13 cellular contexts compared by ENCODE assay signal in genomic region chr19:45403272-45403671, GRCh38. TPM values are rescaled to one million over a fixed set of nuclear protein-coding genes. Genes with fewer than 3 reads are reported as not detected.
A peak's percentile ranks its signal among the peaks of the same experiment; 100 is the strongest.
DNase-seq lines count a peak whose midpoint lies in the region; ATAC-seq and TF ChIP-seq lines count a peak whose summit lies in the region.
"Had no signal": no experiment of that assay in that cellular context is flagged by ENCODE, and none has a peak within 500 bp of the region (broad histone marks: within the 10 kb centered on the region; RNA-seq: fewer than 3 reads in every experiment).

No MANE protein-coding gene starts in this region.

- intact Hi-C loops in adrenal gland (cut with DNase I) (no loop called here), right cardiac atrium (cut with DNase I) (no loop called here)
- intact Hi-C loops in activated CD4-positive, alpha-beta T cell treated with anti-CD3 and anti-CD28 coated beads for 36 hours (cut with DNase I, micrococcal nuclease) = loop anchor here in 1 of 2 experiments (10.0 kb wide), 1 partner anchor 242 kb away; no protein-coding TSS in a partner anchor

- peaks cover 26% of the 10 kb centered on the region for H3K4me1 Mint-ChIP-seq in GM23338
- H3K4me1 Mint-ChIP-seq in activated CD4-positive, alpha-beta T cell treated with anti-CD3 and anti-CD28 coated beads for 36 hours = peaks cover 31% of the 10 kb centered on the region

- no peak overlapping the region for H2AFZ ChIP-seq in GM23338
- no peak overlapping the region for H2AFZ ChIP-seq in smooth muscle cell (ENCODE audit: low read depth)

- H3K27ac ChIP-seq in GM23338 (ENCODE audit: low read depth) = no peak overlapping the region
- H3K27ac ChIP-seq in adrenal gland = peak overlapping the region in 3 of 5 donors; percentile 78 to 94 (median 94)
- H3K27ac ChIP-seq in right cardiac atrium (ENCODE audit: low read length) = peak overlapping the region; percentile 74
- H3K27ac ChIP-seq in smooth muscle cell (ENCODE audit: low read depth) = peak overlapping the region; percentile 98

- peak overlapping the region; percentile 99 for H3K4me2 ChIP-seq in GM23338
- H3K4me2 ChIP-seq in smooth muscle cell = peak overlapping the region; percentile 90

- in situ Hi-C loops in HAP-1 (cut with MboI; ENCODE audit: low sequenced_read_pairs) = no loop called here

- no peak overlapping the region for H3K27ac Mint-ChIP-seq in GM23338
- H3K27ac Mint-ChIP-seq in activated CD4-positive, alpha-beta T cell treated with anti-CD3 and anti-CD28 coated beads for 36 hours = no peak overlapping the region
- H3K27ac Mint-ChIP-seq: naive thymus-derived CD8-positive, alpha-beta T cell had no signal

- CTCF ChIA-PET in activated CD4-positive, alpha-beta T cell treated with anti-CD3 and anti-CD28 coated beads for 36 hours (lab: Charles Lee) = interaction anchor here (1.0 to 3.4 kb wide), 7 partner anchors 9 to 155 kb away, joined by 3 to 17 read pairs (median 4); no protein-coding TSS in a partner anchor

- H3K36me3 ChIP-seq in GM23338 (ENCODE audit: insufficient read depth) (no peaks in the 10 kb centered on the region), adrenal gland (replicated peaks in 1 of 2) (no peaks in the 10 kb centered on the region), smooth muscle cell (ENCODE audit: low read depth) (no peaks in the 10 kb centered on the region), HAP-1 (replicated peaks) (peaks cover 8% of the 10 kb centered on the region)

- H3K9me2 ChIP-seq in GM23338 (ENCODE audit: insufficient read depth) = no peaks in the 10 kb centered on the region

- DNase-seq in GM23338 (ENCODE audit: low spot score) (no peak), adrenal gland (peak in 2 of 7 donors; percentile 45 to 51), right cardiac atrium (no peak), smooth muscle cell (lab: John Stamatoyannopoulos, UW; ENCODE audit: unreplicated experiment) (no peak), NCI-H226 (no peak), HAP-1 (ENCODE audit: low spot score in 2 of 2) (no peak)
- DNase-seq in activated CD4-positive, alpha-beta T cell treated with anti-CD3 and anti-CD28 coated beads for 36 hours = no peak
- DNase-seq: effector CD4-positive, alpha-beta T cell; naive thymus-derived CD8-positive, alpha-beta T cell; NCI-H2081 treated with DMSO at 0.1 percent for 48 hours; stimulated activated CD8-positive, alpha-beta memory T cell treated with anti-CD3 and anti-CD28 coated beads, Interleukin-4, amount 100 ng/mL, for 48 hours had no signal

- POLR2A ChIA-PET in activated CD4-positive, alpha-beta T cell treated with anti-CD3 and anti-CD28 coated beads for 36 hours (lab: Charles Lee) = no interaction called here

- H4K20me1 ChIP-seq in GM23338 (replicated peaks; ENCODE audit: insufficient read depth) (peaks cover 18% of the 10 kb centered on the region; the same call in 1 of the 2 replicates), smooth muscle cell (ENCODE audit: low read depth) (peaks cover 52% of the 10 kb centered on the region)

- peaks cover 25% of the 10 kb centered on the region; the same call in 1 of the 2 replicates for H3F3A ChIP-seq in GM23338 (replicated peaks; ENCODE audit: low read depth)
- peaks cover 4% of the 10 kb centered on the region for H3F3A ChIP-seq in smooth muscle cell (ENCODE audit: low read depth)

- peaks cover 13% of the 10 kb centered on the region for H3K79me2 ChIP-seq in GM23338 (replicated peaks; ENCODE audit: insufficient read depth)
- no peaks in the 10 kb centered on the region for H3K79me2 ChIP-seq in smooth muscle cell (ENCODE audit: low read depth)

- 39 to 61% (median 45%) methylated on average over 4 of the region's 4 CpGs for WGBS in adrenal gland, 4 donors
- WGBS in right cardiac atrium = 40% methylated on average over 4 of the region's 4 CpGs
- WGBS in smooth muscle cell (ENCODE audit: low lambda C conversion rate) = 43% methylated on average over 4 of the region's 4 CpGs

- peaks cover 38% of the 10 kb centered on the region for H3K27me3 Mint-ChIP-seq in GM23338 (ENCODE audit: insufficient read depth, low read depth, poor library complexity)
- H3K27me3 Mint-ChIP-seq in activated CD4-positive, alpha-beta T cell treated with anti-CD3 and anti-CD28 coated beads for 36 hours = peaks cover 34% of the 10 kb centered on the region

- H3K9me3 Mint-ChIP-seq in GM23338 = no peaks in the 10 kb centered on the region
- H3K9me3 Mint-ChIP-seq in activated CD4-positive, alpha-beta T cell treated with anti-CD3 and anti-CD28 coated beads for 36 hours (ENCODE audit: low read depth) = no peaks in the 10 kb centered on the region
- H3K9me3 Mint-ChIP-seq: IgD-negative memory B cell had no signal

- H3K4me1 ChIP-seq in GM23338 (ENCODE audit: insufficient read depth) (peaks cover 24% of the 10 kb centered on the region), adrenal gland (replicated peaks in 1 of 2) (peaks cover 24 to 37% of the 10 kb centered on the region in 2 donors), right cardiac atrium (ENCODE audit: control insufficient read depth, insufficient read depth, low read length) (no peaks in the 10 kb centered on the region), smooth muscle cell (ENCODE audit: low read depth) (peaks cover 16% of the 10 kb centered on the region), HAP-1 (peaks cover 40% of the 10 kb centered on the region)

- H3K27me3 ChIP-seq in GM23338 (ENCODE audit: insufficient read depth) (peaks cover 38% of the 10 kb centered on the region), adrenal gland (no peaks in the 10 kb centered on the region), right cardiac atrium (ENCODE audit: control insufficient read depth, insufficient read depth) (no peaks in the 10 kb centered on the region), smooth muscle cell (ENCODE audit: low read depth) (no peaks in the 10 kb centered on the region), HAP-1 (ENCODE audit: low read depth) (no peaks in the 10 kb centered on the region)

- TF ChIP-seq CTCF in GM23338 (conservative IDR thresholded peaks at IDR 0.05; ENCODE audit: low read depth in 2 of 2) = no peak
- no peak for TF ChIP-seq CTCF in adrenal gland (IDR thresholded peaks at IDR 0.05)
- TF ChIP-seq CTCF in smooth muscle cell (IDR thresholded peaks at IDR 0.05; ENCODE audit: borderline replicate concordance, insufficient read depth, poor library complexity, severe bottlenecking) = no peak

- H3K9me3 ChIP-seq in adrenal gland (replicated peaks in 1 of 3) = no peaks in the 10 kb centered on the region
- H3K9me3 ChIP-seq in right cardiac atrium (ENCODE audit: control insufficient read depth, low read length) = no peaks in the 10 kb centered on the region
- H3K9me3 ChIP-seq in smooth muscle cell (replicated peaks; ENCODE audit: low read depth) = no peaks in the 10 kb centered on the region
- no peaks in the 10 kb centered on the region for H3K9me3 ChIP-seq in HAP-1

- H3K9ac ChIP-seq in smooth muscle cell (ENCODE audit: low read depth) = no peak overlapping the region

- peak overlapping the region; percentile 88 for H3K4me3 ChIP-seq in GM23338
- peak overlapping the region in 1 of 4 donors; percentile 65 for H3K4me3 ChIP-seq in adrenal gland
- H3K4me3 ChIP-seq in right cardiac atrium (ENCODE audit: low read length) = no peak overlapping the region
- H3K4me3 ChIP-seq in smooth muscle cell = peak overlapping the region; percentile 63
- no peak overlapping the region for H3K4me3 ChIP-seq in HAP-1

- no peak for TF ChIP-seq POLR2A in adrenal gland (IDR thresholded peaks at IDR 0.05)

- peak overlapping the region; percentile 97 for H3K4me3 Mint-ChIP-seq in GM23338
- no peak overlapping the region for H3K4me3 Mint-ChIP-seq in activated CD4-positive, alpha-beta T cell treated with anti-CD3 and anti-CD28 coated beads for 36 hours

- ATAC-seq in GM23338 (no peak), right cardiac atrium (no peak), GM21576 (IDR thresholded peaks at IDR 0.05; ENCODE audit: unreplicated experiment) (no peak)
- no peak for ATAC-seq in activated CD4-positive, alpha-beta T cell treated with anti-CD3 and anti-CD28 coated beads for 36 hours
- ATAC-seq: naive thymus-derived CD8-positive, alpha-beta T cell had no signal

- peaks cover 6% of the 10 kb centered on the region for H3K36me3 Mint-ChIP-seq in GM23338 (ENCODE audit: low read depth)
- H3K36me3 Mint-ChIP-seq in activated CD4-positive, alpha-beta T cell treated with anti-CD3 and anti-CD28 coated beads for 36 hours (ENCODE audit: low read depth) = peaks cover 3% of the 10 kb centered on the region
- H3K36me3 Mint-ChIP-seq: IgD-negative memory B cell had no signal

RNA-seq across cellular contexts. Expression of gene PPP1R13L, which starts 1.6 kb away (rescaled TPM):
- 9.6 and 11.3 TPM in 2 replicates for total RNA-seq in GM23338 (2014; rRNA removed; shearing (Covaris generic))
- 12.9 and 15.5 TPM in 2 replicates for polyA plus RNA-seq in GM23338 (2016; fragmentation: Nextera tagmentation; extraction: Ambion mirVana)
- 10 to 100 TPM; 11.0 to 55.7 (median 37.1) TPM for total RNA-seq in adrenal gland
- 10 to 100 TPM; 11.9 to 95.2 (median 35.2) TPM for polyA plus RNA-seq in adrenal gland
- 100 to 1,000 TPM; 131 to 161 (median 150) TPM for total RNA-seq in right cardiac atrium
- 100 TPM for polyA plus RNA-seq in right cardiac atrium
- 26.3 and 66.4 TPM in 2 replicates for total RNA-seq in smooth muscle cell
- polyA plus RNA-seq in smooth muscle cell = 28.1 and 77.1 TPM in 2 replicates
- total RNA-seq in activated CD4-positive, alpha-beta T cell treated with anti-CD3 and anti-CD28 coated beads for 36 hours = 10 to 100 TPM; 15.2 to 17.8 TPM

RNA-seq across cellular contexts. Expression of gene POLR1G, which starts 3.2 kb away (rescaled TPM):
- total RNA-seq in GM23338 (2014; rRNA removed; shearing (Covaris generic)) = 33.0 and 34.1 TPM in 2 replicates
- 85.9 and 91.1 TPM in 2 replicates for polyA plus RNA-seq in GM23338 (2016; fragmentation: Nextera tagmentation; extraction: Ambion mirVana)
- 1 to 10 TPM; 3.6 to 9.2 (median 6.7) TPM for total RNA-seq in adrenal gland
- polyA plus RNA-seq in adrenal gland = 10 to 100 TPM in 1 of 3 donors, 1 to 10 TPM in 2; 3.1 to 11.3 (median 9.5) TPM
- 1 to 10 TPM; 4.0 to 6.3 (median 5.0) TPM for total RNA-seq in right cardiac atrium
- 4.0 TPM for polyA plus RNA-seq in right cardiac atrium
- total RNA-seq in smooth muscle cell = 1.4 and 1.6 TPM in 2 replicates
- polyA plus RNA-seq in smooth muscle cell = 2.7 and 3.9 TPM in 2 replicates
- total RNA-seq in activated CD4-positive, alpha-beta T cell treated with anti-CD3 and anti-CD28 coated beads for 36 hours = 10 to 100 TPM; 15.8 to 18.4 TPM

RNA-seq across cellular contexts. Expression of gene ERCC1, which starts 20.4 kb away (rescaled TPM):
- total RNA-seq in GM23338 (2014; rRNA removed; shearing (Covaris generic)) = 39.0 and 45.9 TPM in 2 replicates
- polyA plus RNA-seq in GM23338 (2016; fragmentation: Nextera tagmentation; extraction: Ambion mirVana) (52.3 and 56.3 TPM in 2 replicates), adrenal gland (10 to 100 TPM; 62.9 to 89.2 (median 87.0) TPM), right cardiac atrium (139 TPM), smooth muscle cell (81.5 and 90.4 TPM in 2 replicates)
- total RNA-seq in adrenal gland (100 to 1,000 TPM in 2 of 8 donors, 10 to 100 TPM in 6; 63.6 to 107 (median 90.4) TPM), right cardiac atrium (100 to 1,000 TPM; 133 to 143 (median 139) TPM), smooth muscle cell (60.8 and 72.6 TPM in 2 replicates)
- 10 to 100 TPM; 58.1 to 71.8 TPM for total RNA-seq in activated CD4-positive, alpha-beta T cell treated with anti-CD3 and anti-CD28 coated beads for 36 hours

RNA-seq across cellular contexts. Expression of gene ERCC2, which starts 32.9 kb away (rescaled TPM):
- 81.1 and 84.7 TPM in 2 replicates for total RNA-seq in GM23338 (2014; rRNA removed; shearing (Covaris generic))
- polyA plus RNA-seq in GM23338 (2016; fragmentation: Nextera tagmentation; extraction: Ambion mirVana) (33.3 and 39.4 TPM in 2 replicates), adrenal gland (10 to 100 TPM; 19.6 to 53.3 (median 31.3) TPM), right cardiac atrium (9.6 TPM), smooth muscle cell (5.7 and 14.6 TPM in 2 replicates)
- total RNA-seq in adrenal gland (10 to 100 TPM; 17.1 to 31.9 (median 26.9) TPM), right cardiac atrium (10 to 100 TPM; 11.1 to 15.7 (median 12.2) TPM), smooth muscle cell (12.8 and 13.4 TPM in 2 replicates)
- total RNA-seq in activated CD4-positive, alpha-beta T cell treated with anti-CD3 and anti-CD28 coated beads for 36 hours = 10 to 100 TPM; 27.5 to 30.4 TPM

Comparison
In these comparisons a context has a peak if more than half of its experiments do, and no peak if none do; other contexts are left out.
1. H3K4me3 ChIP-seq: peak in GM23338 (single experiment) and smooth muscle cell (single experiment); none in right cardiac atrium (single experiment) and HAP-1 (single experiment).